In genomic region chr9:120366646-120367019, GRCh38 we compare ENCODE assay signal across 10 cellular contexts.
DNase-seq lines count a peak whose midpoint lies in the region; ATAC-seq and TF ChIP-seq lines count a peak whose summit lies in the region.
"Had no signal": no experiment of that assay in that cellular context is flagged by ENCODE, and none has a peak within 500 bp of the region (broad histone marks: within the 10 kb centered on the region; RNA-seq: fewer than 3 reads in every experiment).

No MANE protein-coding gene starts in this region.

- H3K36me3 Mint-ChIP-seq in CD4-positive, alpha-beta T cell (ENCODE audit: low read depth): no peaks in the 10 kb centered on the region

- H3K4me3 Mint-ChIP-seq in CD4-positive, alpha-beta T cell: no peak overlapping the region
- H3K4me3 Mint-ChIP-seq: IgD-negative memory B cell had no signal

- TF ChIP-seq POLR2A in esophagus squamous epithelium (IDR thresholded peaks at IDR 0.05): no peak

- POLR2A ChIA-PET in CD4-positive, alpha-beta T cell (lab: Charles Lee): no interaction called here

- H3K4me3 ChIP-seq in HUES6 (ENCODE audit: low read depth, low read length) (no peak overlapping the region), cardiac fibroblast (replicated peaks in 1 of 2; ENCODE audit: low read depth in 2 of 2, low read length in 2 of 2) (no peak overlapping the region), esophagus squamous epithelium (no peak overlapping the region)

- peak overlapping the region; percentile 25 for H3K9ac ChIP-seq in HUES6 (ENCODE audit: low read length)

- intact Hi-C loops in esophagus squamous epithelium (cut with DNase I): no loop called here
- intact Hi-C loops in CD4-positive, alpha-beta T cell (cut with DNase I, micrococcal nuclease): no loop called here

- ATAC-seq in left lobe of liver: peak; percentile 60
- no peak for ATAC-seq in CD4-positive, alpha-beta T cell (ENCODE audit: poor library complexity)

- in situ Hi-C loops in ACHN (cut with HindIII; ENCODE audit: low pct_ligation_motif_present, low pct_unique_long_range_greater_than_20kb, low sequenced_read_pairs): no loop called here

- H3K36me3 ChIP-seq in HUES6 (ENCODE audit: control insufficient read depth, insufficient read depth, low read length) (no peaks in the 10 kb centered on the region), esophagus squamous epithelium (no peaks in the 10 kb centered on the region)

- CTCF ChIA-PET in CD4-positive, alpha-beta T cell (lab: Charles Lee): no interaction called here

- H3K4me1 ChIP-seq in HUES6 (ENCODE audit: control insufficient read depth, insufficient read depth, low read length) (peaks cover 6% of the 10 kb centered on the region; the same call in 1 of the 2 replicates), esophagus squamous epithelium (no peaks in the 10 kb centered on the region)

- H3K27me3 Mint-ChIP-seq in CD4-positive, alpha-beta T cell: no peaks in the 10 kb centered on the region

- peaks cover 6% of the 10 kb centered on the region for H3K9me3 ChIP-seq in HUES6 (ENCODE audit: control insufficient read depth, insufficient read depth, low read depth, low read length)
- no peaks in the 10 kb centered on the region for H3K9me3 ChIP-seq in esophagus squamous epithelium
- no peaks in the 10 kb centered on the region for H3K9me3 ChIP-seq in CD4-positive, alpha-beta T cell (ENCODE audit: control insufficient read depth, low read length)

- H3K4me1 Mint-ChIP-seq in CD4-positive, alpha-beta T cell (ENCODE audit: low read depth): no peaks in the 10 kb centered on the region

- DNase-seq in ACHN (peak; percentile 90), cardiac fibroblast (ENCODE audit: low read depth in 2 of 2) (peak; percentile 93 to 94), left lobe of liver (ENCODE audit: low spot score) (no peak), esophagus squamous epithelium (lab: John Stamatoyannopoulos, UW) (no peak), NCI-H1092 (lab: John Stamatoyannopoulos, UW) (no peak)
- DNase-seq in stimulated activated CD8-positive, alpha-beta memory T cell treated with anti-CD3 and anti-CD28 coated beads, Interleukin-4, amount 100 ng/mL, for 48 hours: no peak
- no peak for DNase-seq in CD4-positive, alpha-beta T cell
- DNase-seq: amygdala had no signal

- no peaks in the 10 kb centered on the region for H3K9me3 Mint-ChIP-seq in CD4-positive, alpha-beta T cell

- no peak overlapping the region for H3K27ac Mint-ChIP-seq in CD4-positive, alpha-beta T cell
- H3K27ac Mint-ChIP-seq: IgD-negative memory B cell had no signal

- H3K27ac ChIP-seq in HUES6 (ENCODE audit: low read depth, low read length): no peak overlapping the region; the same call in 1 of the 2 replicates
- no peak overlapping the region for H3K27ac ChIP-seq in esophagus squamous epithelium
- H3K27ac ChIP-seq in CD4-positive, alpha-beta T cell (ENCODE audit: low read depth, low read length): no peak overlapping the region

- TF ChIP-seq CTCF in cardiac fibroblast (IDR thresholded peaks at IDR 0.05; ENCODE audit: low read depth, low read length): peak; percentile 59
- no peak for TF ChIP-seq CTCF in esophagus squamous epithelium (IDR thresholded peaks at IDR 0.05)
- no peak for TF ChIP-seq CTCF in CD4-positive, alpha-beta T cell (IDR thresholded peaks at IDR 0.05)

- WGBS in esophagus squamous epithelium, 2 donors: 40 to 48% methylated on average over 4 of the region's 4 CpGs

- H3K27me3 ChIP-seq in HUES6 (ENCODE audit: control insufficient read depth, insufficient read depth, low read length): no peaks in the 10 kb centered on the region
- H3K27me3 ChIP-seq in esophagus squamous epithelium: no peaks in the 10 kb centered on the region
- H3K27me3 ChIP-seq in CD4-positive, alpha-beta T cell (ENCODE audit: control insufficient read depth, insufficient read depth, low read length): no peaks in the 10 kb centered on the region

Comparison
In these comparisons a context has a peak if more than half of its experiments do, and no peak if none do; other contexts are left out.
1. DNase-seq: peak in ACHN (single experiment) and cardiac fibroblast (2 of 2); none in left lobe of liver (single experiment), stimulated activated CD8-positive, alpha-beta memory T cell treated with anti-CD3 and anti-CD28 coated beads, Interleukin-4, amount 100 ng/mL, for 48 hours (single experiment), esophagus squamous epithelium (single experiment), CD4-positive, alpha-beta T cell (0 of 10) and NCI-H1092 (single experiment).